30 cellular contexts compared by ENCODE assay signal in genomic region chr16:67147437-67148140, GRCh38. TPM values are rescaled to one million over a fixed set of nuclear protein-coding genes. Genes with fewer than 3 reads are reported as not detected.
DNase-seq lines count a peak whose midpoint lies in the region; ATAC-seq and TF ChIP-seq lines count a peak whose summit lies in the region.
"Had no signal": no experiment of that assay in that cellular context is flagged by ENCODE, and none has a peak within 500 bp of the region (broad histone marks: within the 10 kb centered on the region; RNA-seq: fewer than 3 reads in every experiment).

No MANE protein-coding gene starts in this region.

- no peaks in the 10 kb centered on the region for H3K4me1 ChIP-seq in RWPE2 (ENCODE audit: insufficient read depth, poor library complexity, severe bottlenecking)

- no peak overlapping the region for H3K4me3 ChIP-seq in RWPE2 (ENCODE audit: severe bottlenecking)
- H3K4me3 ChIP-seq: cardiac muscle cell, coronary artery, SJSA1 had no signal

- POLR2A ChIA-PET in activated CD4-positive, alpha-beta memory T cell treated with anti-CD3 and anti-CD28 coated beads, Interleukin-2, amount 10 ng/mL, durations not matched to agents 7 days and 5 days (lab: Charles Lee), result interaction anchor here (0.9 kb wide), 1 partner anchor 110 kb away, joined by 3 read pairs; no protein-coding TSS in a partner anchor
- POLR2A ChIA-PET in activated CD4-positive, alpha-beta memory T cell treated with anti-CD3 and anti-CD28 coated beads for 36 hours (lab: Charles Lee), result no interaction called here

- peak overlapping the region; percentile 68 for H3K27ac Mint-ChIP-seq in activated CD4-positive, alpha-beta memory T cell treated with anti-CD3 and anti-CD28 coated beads, Interleukin-2, amount 10 ng/mL, durations not matched to agents 7 days and 5 days
- no peak overlapping the region for H3K27ac Mint-ChIP-seq in activated CD4-positive, alpha-beta memory T cell treated with anti-CD3 and anti-CD28 coated beads for 36 hours
- H3K27ac Mint-ChIP-seq: mesothelial cell of epicardium, T-cell, WTC11 had no signal

- TF ChIP-seq CTCF in RWPE2 (IDR thresholded peaks at IDR 0.05; ENCODE audit: poor library complexity, severe bottlenecking), result no peak

- H3K27me3 Mint-ChIP-seq in activated CD4-positive, alpha-beta memory T cell treated with anti-CD3 and anti-CD28 coated beads, Interleukin-2, amount 10 ng/mL, durations not matched to agents 7 days and 5 days, result no peaks in the 10 kb centered on the region
- H3K27me3 Mint-ChIP-seq in activated CD4-positive, alpha-beta memory T cell treated with anti-CD3 and anti-CD28 coated beads for 36 hours, result no peaks in the 10 kb centered on the region

- H3K9me3 ChIP-seq in RWPE2 (ENCODE audit: severe bottlenecking), result no peaks in the 10 kb centered on the region
- H3K9me3 ChIP-seq: neutrophil had no signal

- H3K36me3 Mint-ChIP-seq in activated CD4-positive, alpha-beta memory T cell treated with anti-CD3 and anti-CD28 coated beads, Interleukin-2, amount 10 ng/mL, durations not matched to agents 7 days and 5 days (ENCODE audit: low read depth), result peaks cover 37% of the 10 kb centered on the region
- peaks cover 41% of the 10 kb centered on the region for H3K36me3 Mint-ChIP-seq in activated CD4-positive, alpha-beta memory T cell treated with anti-CD3 and anti-CD28 coated beads for 36 hours

- ATAC-seq in RWPE2 (ENCODE audit: low read depth) (no peak), esophagus mucosa (peak; percentile 27), HG03097 (IDR thresholded peaks at IDR 0.05; ENCODE audit: low FRiP score, unreplicated experiment) (no peak), GM18511 (IDR thresholded peaks at IDR 0.05; ENCODE audit: unreplicated experiment) (no peak)
- ATAC-seq: left ventricle myocardium superior, T-cell, WTC11 had no signal

- H3K36me3 ChIP-seq in RWPE2 (ENCODE audit: low read depth), result peaks cover 50% of the 10 kb centered on the region

- DNase-seq in activated CD4-positive, alpha-beta memory T cell treated with anti-CD3 and anti-CD28 coated beads, Interleukin-2, amount 10 ng/mL, durations not matched to agents 7 days and 5 days, result no peak
- DNase-seq in activated CD4-positive, alpha-beta memory T cell treated with anti-CD3 and anti-CD28 coated beads for 36 hours, result no peak
- DNase-seq in RWPE2 (ENCODE audit: low spot score) (no peak), posterior vena cava (ENCODE audit: low spot score) (peak; percentile 60), GDM1 (lab: John Stamatoyannopoulos, UW) (no peak)
- DNase-seq: 8988T; activated CD4-positive, alpha-beta T cell treated with anti-CD3 and anti-CD28 coated beads, Interleukin-2, amount 50 U/mL, for 1 hour; activated CD8-positive, alpha-beta memory T cell treated with anti-CD3 and anti-CD28 coated beads, Interleukin-2, amount 50 U/mL, for 48 hours; activated naive CD8-positive, alpha-beta T cell treated with anti-CD3 and anti-CD28 coated beads, Interleukin-2, amount 10 ng/mL, durations not matched to agents 7 days and 5 days; DMS79; effector memory CD4-positive, alpha-beta T cell; erythroblast; HCEC 1CT; left ventricle myocardium superior; naive B cell; NCI-H146; NCI-H345; NCI-H748 treated with DMSO at 0.1 percent for 48 hours; stimulated activated naive CD4-positive, alpha-beta T cell treated with Interleukin-2 at 50 U/mL for 16 hours; T-cell had no signal

- H3K27me3 ChIP-seq in RWPE2 (ENCODE audit: insufficient read depth, poor library complexity, severe bottlenecking), result no peaks in the 10 kb centered on the region
- H3K27me3 ChIP-seq: SJSA1 had no signal

- H3K9me3 Mint-ChIP-seq in activated CD4-positive, alpha-beta memory T cell treated with anti-CD3 and anti-CD28 coated beads, Interleukin-2, amount 10 ng/mL, durations not matched to agents 7 days and 5 days, result no peaks in the 10 kb centered on the region
- H3K9me3 Mint-ChIP-seq in activated CD4-positive, alpha-beta memory T cell treated with anti-CD3 and anti-CD28 coated beads for 36 hours, result no peaks in the 10 kb centered on the region
- H3K9me3 Mint-ChIP-seq: activated naive CD8-positive, alpha-beta T cell treated with anti-CD3 and anti-CD28 coated beads, Interleukin-2, amount 10 ng/mL, durations not matched to agents 7 days and 5 days; IgD-negative memory B cell; mesothelial cell of epicardium; naive B cell; T-cell; WTC11 had no signal

- H3K4me3 Mint-ChIP-seq in activated CD4-positive, alpha-beta memory T cell treated with anti-CD3 and anti-CD28 coated beads, Interleukin-2, amount 10 ng/mL, durations not matched to agents 7 days and 5 days, result no peak overlapping the region
- no peak overlapping the region for H3K4me3 Mint-ChIP-seq in activated CD4-positive, alpha-beta memory T cell treated with anti-CD3 and anti-CD28 coated beads for 36 hours
- H3K4me3 Mint-ChIP-seq: activated naive CD8-positive, alpha-beta T cell treated with anti-CD3 and anti-CD28 coated beads, Interleukin-2, amount 10 ng/mL, durations not matched to agents 7 days and 5 days; mesothelial cell of epicardium; WTC11 had no signal

- peak overlapping the region; percentile 9 for H3K27ac ChIP-seq in RWPE2 (ENCODE audit: poor library complexity, severe bottlenecking)
- H3K27ac ChIP-seq: cardiac muscle cell, neutrophil, SJSA1 had no signal

- H3K4me1 Mint-ChIP-seq in activated CD4-positive, alpha-beta memory T cell treated with anti-CD3 and anti-CD28 coated beads, Interleukin-2, amount 10 ng/mL, durations not matched to agents 7 days and 5 days, result peaks cover 19% of the 10 kb centered on the region
- H3K4me1 Mint-ChIP-seq in activated CD4-positive, alpha-beta memory T cell treated with anti-CD3 and anti-CD28 coated beads for 36 hours (ENCODE audit: low read depth), result peaks cover 8% of the 10 kb centered on the region

- intact Hi-C loops in activated CD4-positive, alpha-beta memory T cell treated with anti-CD3 and anti-CD28 coated beads for 36 hours (cut with micrococcal nuclease), result loop anchor here (1.0 kb wide), 1 partner anchor 23 kb away; the partner anchor contains the start of gene NOL3
- intact Hi-C loops in posterior vena cava (cut with DNase I), result loop anchor here in 1 of 2 donors (10.0 kb wide), 1 partner anchor 413 kb away; no protein-coding TSS in a partner anchor

- CTCF ChIA-PET in activated CD4-positive, alpha-beta memory T cell treated with anti-CD3 and anti-CD28 coated beads, Interleukin-2, amount 10 ng/mL, durations not matched to agents 7 days and 5 days (lab: Charles Lee), result interaction anchor here (1.2 kb wide), 1 partner anchor 8 kb away, joined by 3 read pairs; no protein-coding TSS in a partner anchor
- CTCF ChIA-PET in activated CD4-positive, alpha-beta memory T cell treated with anti-CD3 and anti-CD28 coated beads for 36 hours (lab: Charles Lee), result interaction anchor here (1.2 kb wide), 1 partner anchor 8 kb away, joined by 4 read pairs; no protein-coding TSS in a partner anchor

RNA-seq across cellular contexts. Expression of gene B3GNT9, which starts 3.2 kb away (rescaled TPM):
- total RNA-seq in activated CD4-positive, alpha-beta memory T cell treated with anti-CD3 and anti-CD28 coated beads, Interleukin-2, amount 10 ng/mL, durations not matched to agents 7 days and 5 days, result 10 to 100 TPM; 14.6 to 16.2 TPM
- 1 to 10 TPM; 5.1 to 5.6 TPM for total RNA-seq in activated CD4-positive, alpha-beta memory T cell treated with anti-CD3 and anti-CD28 coated beads for 36 hours
- total RNA-seq in esophagus mucosa (3.7 TPM), posterior vena cava (10 to 100 TPM; 13.0 to 22.0 TPM)

RNA-seq across cellular contexts. Expression of gene TRADD, which starts 12.1 kb away (rescaled TPM):
- 10 to 100 TPM; 96.9 to 97.3 TPM for total RNA-seq in activated CD4-positive, alpha-beta memory T cell treated with anti-CD3 and anti-CD28 coated beads, Interleukin-2, amount 10 ng/mL, durations not matched to agents 7 days and 5 days
- total RNA-seq in activated CD4-positive, alpha-beta memory T cell treated with anti-CD3 and anti-CD28 coated beads for 36 hours, result 10 to 100 TPM; 41.7 to 43.2 TPM
- total RNA-seq in esophagus mucosa (18.0 TPM), posterior vena cava (10 to 100 TPM; 15.6 to 17.4 TPM)

RNA-seq across cellular contexts. Expression of gene FBXL8, which starts 12.2 kb away (rescaled TPM):
- total RNA-seq in activated CD4-positive, alpha-beta memory T cell treated with anti-CD3 and anti-CD28 coated beads, Interleukin-2, amount 10 ng/mL, durations not matched to agents 7 days and 5 days, result 10 to 100 TPM; 52.3 to 54.4 TPM
- total RNA-seq in activated CD4-positive, alpha-beta memory T cell treated with anti-CD3 and anti-CD28 coated beads for 36 hours, result 10 to 100 TPM; 24.1 to 25.7 TPM
- total RNA-seq in esophagus mucosa (5.5 TPM), posterior vena cava (10 to 100 TPM in 1 of 2 donors, 1 to 10 TPM in 1; 9.2 to 13.0 TPM)

RNA-seq across cellular contexts. Expression of gene HSF4, which starts 17.0 kb away (rescaled TPM):
- 100 to 1,000 TPM; 107 to 110 TPM for total RNA-seq in activated CD4-positive, alpha-beta memory T cell treated with anti-CD3 and anti-CD28 coated beads, Interleukin-2, amount 10 ng/mL, durations not matched to agents 7 days and 5 days
- total RNA-seq in activated CD4-positive, alpha-beta memory T cell treated with anti-CD3 and anti-CD28 coated beads for 36 hours, result 10 to 100 TPM; 34.8 to 36.1 TPM
- total RNA-seq in esophagus mucosa, result 10.9 TPM
- total RNA-seq in posterior vena cava, result 10 to 100 TPM; 25.8 to 40.1 TPM

RNA-seq across cellular contexts. Expression of gene NOL3, which starts 22.7 kb away (rescaled TPM):
- total RNA-seq in activated CD4-positive, alpha-beta memory T cell treated with anti-CD3 and anti-CD28 coated beads, Interleukin-2, amount 10 ng/mL, durations not matched to agents 7 days and 5 days, result 10 to 100 TPM; 35.6 to 36.7 TPM
- 10 to 100 TPM; 14.8 to 20.1 TPM for total RNA-seq in activated CD4-positive, alpha-beta memory T cell treated with anti-CD3 and anti-CD28 coated beads for 36 hours
- total RNA-seq in esophagus mucosa (23.3 TPM), posterior vena cava (10 to 100 TPM; 18.8 to 31.6 TPM)
